ENCODE assay signal across 22 cellular contexts in genomic region chr10:129758180-129758579, GRCh38.
A peak's percentile ranks its signal among the peaks of the same experiment; 100 is the strongest.
DNase-seq lines count a peak whose midpoint lies in the region; ATAC-seq and TF ChIP-seq lines count a peak whose summit lies in the region.
"Had no signal": no experiment of that assay in that cellular context is flagged by ENCODE, and none has a peak within 500 bp of the region (broad histone marks: within the 10 kb centered on the region; RNA-seq: fewer than 3 reads in every experiment).

No MANE protein-coding gene starts in this region.

- no peak for ATAC-seq in right lobe of liver
- ATAC-seq: naive thymus-derived CD8-positive, alpha-beta T cell had no signal

- intact Hi-C loops in right lobe of liver (cut with DNase I), result no loop called here

- no peak overlapping the region for H2AFZ ChIP-seq in Karpas-422 (ENCODE audit: low read length)

- no peak overlapping the region for H3K9ac ChIP-seq in Karpas-422 (ENCODE audit: low read length)

- peak overlapping the region; percentile 77 for H3K27ac ChIP-seq in KOPT-K1 (ENCODE audit: low read depth, low read length, poor library complexity, severe bottlenecking)
- H3K27ac ChIP-seq in right lobe of liver, result peak overlapping the region; percentile 68 to 83 (median 82)
- no peak overlapping the region for H3K27ac ChIP-seq in Karpas-422 (ENCODE audit: low read length)
- H3K27ac ChIP-seq: VCaP had no signal

- no peaks in the 10 kb centered on the region for H3K79me2 ChIP-seq in Karpas-422 (ENCODE audit: low read length)

- H3K36me3 ChIP-seq in KOPT-K1 (ENCODE audit: insufficient read depth, low read length) (peaks cover 7% of the 10 kb centered on the region; the same call in 1 of the 2 replicates), right lobe of liver (peaks cover 0 to 10% (median 0%) of the 10 kb centered on the region in 4 donors), Karpas-422 (ENCODE audit: insufficient read depth, low read length) (no peaks in the 10 kb centered on the region)
- H3K36me3 ChIP-seq: MG63, pancreas had no signal

- H3K4me1 ChIP-seq in right lobe of liver, result peaks cover 0 to 54% (median 24%) of the 10 kb centered on the region in 4 donors
- H3K4me1 ChIP-seq in Karpas-422 (ENCODE audit: low read length), result no peaks in the 10 kb centered on the region
- H3K4me1 ChIP-seq: Caco-2, pancreas had no signal

- H3K4me2 ChIP-seq in Karpas-422 (ENCODE audit: low read depth, low read length, poor library complexity, severe bottlenecking), result no peak overlapping the region

- TF ChIP-seq CTCF in right lobe of liver (IDR thresholded peaks at IDR 0.05), result no peak

- H3K4me3 ChIP-seq in right lobe of liver, result no peak overlapping the region
- H3K4me3 ChIP-seq in Karpas-422 (ENCODE audit: low read length), result no peak overlapping the region
- H3K4me3 ChIP-seq: MG63 had no signal

- no peaks in the 10 kb centered on the region for H3K9me2 ChIP-seq in Karpas-422 (replicated peaks; ENCODE audit: insufficient read depth, low read length)

- 62% methylated on average over 7 of the region's 8 CpGs for WGBS in right lobe of liver (ENCODE audit: insufficient coverage, low coverage, low lambda C conversion rate, missing lambda C conversion rate)

- H3K27me3 ChIP-seq in right lobe of liver (no peaks in the 10 kb centered on the region), Karpas-422 (ENCODE audit: low read length) (no peaks in the 10 kb centered on the region)
- H3K27me3 ChIP-seq: MG63, pancreas had no signal

- DNase-seq in activated effector memory CD4-positive, alpha-beta T cell treated with anti-CD3 and anti-CD28 coated beads, Interleukin-2, amount 50 U/mL, for 16 hours, result peak; percentile 30
- DNase-seq in activated effector memory CD4-positive, alpha-beta T cell treated with Interleukin-2 at 50 U/mL for 16 hours, result no peak
- peak; percentile 10 to 34 (median 30) for DNase-seq in right lobe of liver
- peak; percentile 9 for DNase-seq in stimulated activated CD8-positive, alpha-beta memory T cell treated with anti-CD3 and anti-CD28 coated beads, Interleukin-4, amount 100 ng/mL, for 48 hours
- no peak for DNase-seq in anterior cingulate cortex (lab: John Stamatoyannopoulos, UW)
- no peak for DNase-seq in Karpas-422
- DNase-seq in foreskin melanocyte, result no peak
- DNase-seq: ACHN; activated naive CD4-positive, alpha-beta T cell treated with Interleukin-2 at 50 U/mL for 16 hours; activated T-cell treated with anti-CD3 and anti-CD28 coated beads, Interleukin-2, amount 50 U/mL, for 1 hour; amniotic stem cell; DMS79 treated with DMSO at 0.1 percent for 48 hours; MG63; naive thymus-derived CD8-positive, alpha-beta T cell; NCI-H1417; NCI-H2081; NCI-H345; NCI-H774 had no signal

- H4K20me1 ChIP-seq in Karpas-422 (ENCODE audit: insufficient read depth, low read depth, low read length), result no peaks in the 10 kb centered on the region

- TF ChIP-seq POLR2A in right lobe of liver (IDR thresholded peaks at IDR 0.05), result no peak

- H3K9me3 ChIP-seq in KOPT-K1 (ENCODE audit: insufficient read depth, low read length, poor library complexity, severe bottlenecking) (peaks cover 11% of the 10 kb centered on the region), right lobe of liver (no peaks in the 10 kb centered on the region), Karpas-422 (ENCODE audit: low read length) (peaks cover 12% of the 10 kb centered on the region)
- H3K9me3 ChIP-seq: pancreas had no signal

Comparison
In these comparisons a context has a peak if more than half of its experiments do, and no peak if none do; other contexts are left out.
1. DNase-seq: peak in activated effector memory CD4-positive, alpha-beta T cell treated with anti-CD3 and anti-CD28 coated beads, Interleukin-2, amount 50 U/mL, for 16 hours (single experiment), right lobe of liver (3 of 3) and stimulated activated CD8-positive, alpha-beta memory T cell treated with anti-CD3 and anti-CD28 coated beads, Interleukin-4, amount 100 ng/mL, for 48 hours (single experiment); none in activated effector memory CD4-positive, alpha-beta T cell treated with Interleukin-2 at 50 U/mL for 16 hours (single experiment), anterior cingulate cortex (0 of 58), Karpas-422 (single experiment) and foreskin melanocyte (single experiment).